8 cellular contexts compared by ENCODE assay signal in the genomic region with DNA sequence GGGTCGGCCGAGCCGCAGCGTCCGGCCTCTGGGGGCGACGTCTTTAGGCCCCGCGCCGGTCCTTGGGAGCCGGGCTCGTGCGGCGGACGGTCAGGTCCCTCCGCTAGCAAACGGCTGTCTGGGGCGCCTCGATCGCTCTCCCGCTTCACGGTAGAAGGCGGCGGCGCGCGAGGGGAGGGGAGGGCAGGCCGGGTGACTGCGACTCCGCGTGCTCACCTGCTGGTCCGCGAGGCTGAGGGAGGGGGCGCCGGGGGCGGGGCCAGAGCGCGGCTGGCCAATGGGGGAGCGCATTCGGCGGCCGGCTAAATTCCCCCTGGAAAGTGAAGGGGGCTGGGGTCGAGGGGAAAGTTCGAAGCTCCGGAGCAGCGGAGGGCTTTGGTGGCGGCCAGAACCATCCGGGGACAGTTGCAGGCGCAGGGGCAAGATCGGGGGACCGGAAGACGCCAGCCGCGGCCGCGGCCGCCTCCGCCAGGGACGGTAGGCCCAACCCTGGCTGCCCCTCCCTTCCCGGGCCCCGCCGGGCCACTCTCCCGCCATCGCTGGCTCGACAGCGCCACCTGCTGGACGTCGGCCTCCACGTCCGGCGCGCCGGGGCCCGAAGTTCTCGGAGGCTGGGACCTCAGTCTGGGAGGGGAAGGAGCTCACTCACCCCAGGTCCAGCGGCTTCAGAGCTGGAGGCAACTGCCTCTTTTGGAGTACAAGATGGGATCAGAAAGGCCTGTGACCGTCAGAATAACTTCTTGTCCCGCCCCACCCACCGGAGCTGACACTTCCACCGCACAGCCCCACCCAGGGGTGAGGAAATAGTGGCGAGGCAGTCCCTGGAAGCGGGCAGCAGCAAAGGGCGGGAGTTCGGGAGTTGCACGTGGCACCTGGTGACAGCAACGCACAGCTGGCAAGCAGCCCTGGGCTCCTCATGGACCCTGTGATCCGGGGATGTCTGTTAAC. TPM values are rescaled to one million over a fixed set of nuclear protein-coding genes. Genes with fewer than 3 reads are reported as not detected.
DNase-seq lines count a peak whose midpoint lies in the region; ATAC-seq and TF ChIP-seq lines count a peak whose summit lies in the region.

No MANE protein-coding gene starts in this region.

- peak; percentile 85 for TF ChIP-seq RAD21 in HCT116 (IDR thresholded peaks at IDR 0.05; ENCODE audit: low read depth)

- no peak overlapping the region for H3K4ac ChIP-seq in trophoblast cell (ENCODE audit: low read depth, low read length)

- H3K9me2 ChIP-seq in HCT116 (ENCODE audit: insufficient read depth): no peaks in the 10 kb centered on the region

- H3K4me2 ChIP-seq in HCT116 (ENCODE audit: low read length) (peak overlapping the region; percentile 55), trophoblast cell (ENCODE audit: low read length) (peak overlapping the region; percentile 71)

- no peaks in the 10 kb centered on the region for H3K27me3 Mint-ChIP-seq in activated naive CD8-positive, alpha-beta T cell treated with anti-CD3 and anti-CD28 coated beads for 36 hours

- CTCF ChIA-PET in HCT116 (lab: Charles Lee): interaction anchor here (0.8 to 1.8 kb wide), 11 partner anchors 10 to 459 kb away, joined by 3 to 14 read pairs (median 4); no protein-coding TSS in a partner anchor

- H3K36me3 Mint-ChIP-seq in activated naive CD8-positive, alpha-beta T cell treated with anti-CD3 and anti-CD28 coated beads for 36 hours: no peaks in the 10 kb centered on the region

- peak overlapping the region; percentile 86 for H3K18ac ChIP-seq in trophoblast cell (ENCODE audit: low read length)

- peak overlapping the region; percentile 74 for H3K4me3 Mint-ChIP-seq in activated naive CD8-positive, alpha-beta T cell treated with anti-CD3 and anti-CD28 coated beads for 36 hours

- H3K9me3 ChIP-seq in HCT116 (ENCODE audit: control insufficient read depth in 1 of 2, insufficient read depth in 1 of 2, low read depth in 1 of 2, low read length in 2 of 2): no peaks in the 10 kb centered on the region
- no peaks in the 10 kb centered on the region for H3K9me3 ChIP-seq in MG63
- H3K9me3 ChIP-seq in trophoblast cell (ENCODE audit: insufficient read depth, low read depth, low read length): no peaks in the 10 kb centered on the region
- H3K9me3 ChIP-seq in tibial nerve: no peaks in the 10 kb centered on the region

- H3K4me3 ChIP-seq in GM06990 (replicated peaks; ENCODE audit: low read depth, low read length) (peak overlapping the region; percentile 40), HCT116 (replicated peaks in 1 of 2; ENCODE audit: low read depth in 1 of 2, low read length in 2 of 2) (peak overlapping the region in 1 of 2 experiments; percentile 23; a peak in 2 of 4 replicates), MG63 (peak overlapping the region; percentile 53), trophoblast cell (ENCODE audit: low read depth, low read length) (peak overlapping the region; percentile 67), tibial nerve (peak overlapping the region; percentile 41 to 66 (median 58))

- TF ChIP-seq POLR2A in HCT116 (IDR thresholded peaks at IDR 0.05; ENCODE audit: borderline replicate concordance, extremely low read depth, insufficient read depth, insufficient read length): no peak
- TF ChIP-seq POLR2A in tibial nerve (IDR thresholded peaks at IDR 0.05): no peak

- H4K91ac ChIP-seq in trophoblast cell (ENCODE audit: low read depth, low read length): peak overlapping the region; percentile 83

- H3K27me3 ChIP-seq in GM06990 (replicated peaks; ENCODE audit: control insufficient read depth, insufficient read depth, low read length) (no peaks in the 10 kb centered on the region), HCT116 (ENCODE audit: insufficient read depth, low read length) (no peaks in the 10 kb centered on the region), MG63 (no peaks in the 10 kb centered on the region), trophoblast cell (ENCODE audit: insufficient read depth, low read length) (no peaks in the 10 kb centered on the region), tibial nerve (no peaks in the 10 kb centered on the region)

- H2AK5ac ChIP-seq in trophoblast cell (ENCODE audit: low read length): peak overlapping the region; percentile 37

- TF ChIP-seq EP300 in tibial nerve (IDR thresholded peaks at IDR 0.05): no peak

- H2BK120ac ChIP-seq in trophoblast cell (ENCODE audit: insufficient read depth, low read length, poor library complexity): peak overlapping the region; percentile 95

- WGBS in trophoblast cell (ENCODE audit: extremely low coverage, insufficient coverage, insufficient read length): no CpG with 5 or more reads among the region's 87 CpGs
- WGBS in tibial nerve, 2 donors: 56% methylated on average over 44 of the region's 87 CpGs; no CpG with 5 or more reads in 1 of the 2 donors

- H4K12ac ChIP-seq in trophoblast cell (ENCODE audit: low read depth, low read length): peak overlapping the region; percentile 91

- H3K79me2 ChIP-seq in HCT116 (ENCODE audit: insufficient read depth, low read length) (no peaks in the 10 kb centered on the region), trophoblast cell (ENCODE audit: control insufficient read depth, insufficient read depth, low read length, poor library complexity) (peaks cover 2% of the 10 kb centered on the region)

- H3K9me3 Mint-ChIP-seq in activated naive CD8-positive, alpha-beta T cell treated with anti-CD3 and anti-CD28 coated beads for 36 hours: no peaks in the 10 kb centered on the region

- ATAC-seq in HCT116: peak; percentile 91

- H4K20me1 ChIP-seq in HCT116 (ENCODE audit: insufficient read depth): no peaks in the 10 kb centered on the region

- peaks cover 3% of the 10 kb centered on the region for H3K36me3 ChIP-seq in GM06990 (ENCODE audit: control insufficient read depth, insufficient read depth, low read length)
- no peaks in the 10 kb centered on the region for H3K36me3 ChIP-seq in HCT116 (ENCODE audit: control insufficient read depth in 1 of 2, insufficient read depth in 2 of 2, low read length in 2 of 2)
- no peaks in the 10 kb centered on the region for H3K36me3 ChIP-seq in MG63
- H3K36me3 ChIP-seq in trophoblast cell (ENCODE audit: control insufficient read depth in 1 of 2, insufficient read depth in 2 of 2, low read length in 2 of 2): peaks cover 10 to 13% of the 10 kb centered on the region in 2 experiments
- peaks cover 0 to 5% (median 0%) of the 10 kb centered on the region in 3 donors for H3K36me3 ChIP-seq in tibial nerve

- POLR2A ChIA-PET in HCT116 (lab: Charles Lee): no interaction called here

- H2AFZ ChIP-seq in HCT116 (ENCODE audit: low read depth, low read length, poor library complexity, severe bottlenecking) (no peak overlapping the region), trophoblast cell (ENCODE audit: insufficient read depth, low read length, poor library complexity) (peak overlapping the region; percentile 63)

- peaks cover 3% of the 10 kb centered on the region for H3K4me1 Mint-ChIP-seq in activated naive CD8-positive, alpha-beta T cell treated with anti-CD3 and anti-CD28 coated beads for 36 hours

- RAD21 ChIA-PET in HCT116 (lab: Charles Lee; ENCODE audit: low non-redundant PET in 1 of 2, low total read pairs in 2 of 2, uncharacterized antibody in 2 of 2, unreplicated experiment in 2 of 2): interaction anchor here in 1 of 2 experiments (0.7 kb wide), 1 partner anchor 135 kb away, joined by 5 read pairs; no protein-coding TSS in a partner anchor

- H3K23ac ChIP-seq in trophoblast cell (ENCODE audit: low read length): no peak overlapping the region

- H4K8ac ChIP-seq in trophoblast cell (ENCODE audit: low read depth, low read length): peak overlapping the region; percentile 91

- H3K14ac ChIP-seq in trophoblast cell (ENCODE audit: low read length): peak overlapping the region; percentile 87

- H3K4me1 ChIP-seq in HCT116 (ENCODE audit: control insufficient read depth in 1 of 2, insufficient read depth in 2 of 2, low read length in 2 of 2) (peaks cover 2 to 9% of the 10 kb centered on the region in 2 experiments; a peak in 3 of 4 replicates), trophoblast cell (ENCODE audit: control insufficient read depth in 1 of 2, insufficient read depth in 2 of 2, low read length in 2 of 2) (peaks cover 18 to 20% of the 10 kb centered on the region in 2 experiments), tibial nerve (peaks cover 0 to 7% (median 0%) of the 10 kb centered on the region in 4 donors)

- peak overlapping the region; percentile 64 for H2BK12ac ChIP-seq in trophoblast cell (ENCODE audit: low read length)

- DNase-seq in GM06990 (ENCODE audit: extremely low read depth, insufficient read length) (peak; percentile 85), HCT116 (ENCODE audit: low read depth, low spot score) (peak; percentile 12), MG63 (peak; percentile 63), SKM-1 treated with dmso at 0.1 percent for 144 hours (lab: John Stamatoyannopoulos, UW; ENCODE audit: unreplicated experiment) (peak; percentile 45), cardiac septum (ENCODE audit: low spot score) (peak; percentile 93), trophoblast cell (peak; percentile 73 to 87), tibial nerve (ENCODE audit: low spot score in 2 of 2) (peak; percentile 63 to 68)
- DNase-seq in activated naive CD8-positive, alpha-beta T cell treated with anti-CD3 and anti-CD28 coated beads for 36 hours: peak; percentile 85

- H3K27ac Mint-ChIP-seq in activated naive CD8-positive, alpha-beta T cell treated with anti-CD3 and anti-CD28 coated beads for 36 hours: peak overlapping the region; percentile 67

- peak overlapping the region; percentile 82 for H2BK5ac ChIP-seq in trophoblast cell (ENCODE audit: low read depth, low read length, poor library complexity)

- peaks cover 15% of the 10 kb centered on the region for H3K79me1 ChIP-seq in trophoblast cell (ENCODE audit: low read length)

- H3K9ac ChIP-seq in HCT116 (ENCODE audit: low read length): peak overlapping the region; percentile 25; the same call in 1 of the 2 replicates
- no peak overlapping the region for H3K9ac ChIP-seq in trophoblast cell (ENCODE audit: low read length)

- no TSS peak for BruUV-seq in HCT116 (replicated peaks; lab: Mats Ljungman, UMichigan)

- intact Hi-C loops in HCT116 (cut with micrococcal nuclease) (loop anchor here (5.0 kb wide), 2 partner anchors 133 to 453 kb away; no protein-coding TSS in a partner anchor), cardiac septum (cut with DNase I) (loop anchor here (2.0 to 5.0 kb wide), 2 partner anchors 134 to 458 kb away; no protein-coding TSS in a partner anchor)

- H3K27ac ChIP-seq in HCT116 (ENCODE audit: low read depth, low read length): no peak overlapping the region; the same call in 1 of the 2 replicates
- H3K27ac ChIP-seq in trophoblast cell (ENCODE audit: low read depth, low read length): peak overlapping the region; percentile 53
- H3K27ac ChIP-seq in tibial nerve: peak overlapping the region; percentile 37 to 84 (median 67)

- TF ChIP-seq CTCF in GM06990 (IDR thresholded peaks at IDR 0.05; ENCODE audit: insufficient read depth, low read length, poor library complexity, severe bottlenecking) (peak; percentile 75), HCT116 (IDR thresholded peaks at IDR 0.05 in 2 of 3, conservative IDR thresholded peaks at IDR 0.05 in 1 of 3; ENCODE audit: borderline replicate concordance in 1 of 3, insufficient read depth in 1 of 3, low read depth in 2 of 3, low read length in 2 of 3) (peak; percentile 63 to 73 (median 64); a peak in 5 of 6 replicates), tibial nerve (IDR thresholded peaks at IDR 0.05) (peak; percentile 73 to 96 (median 87))

RNA-seq across cellular contexts. Expression of a gene that starts 49.9 kb away (rescaled TPM):
- total RNA-seq in HCT116 (2021; ENCODE audit: unreplicated experiment) (19.2 TPM), cardiac septum (3.7 TPM), tibial nerve (10 to 100 TPM in 2 of 4 donors, 1 to 10 TPM in 2; 8.2 to 11.7 (median 10.2) TPM)
- 20.3 and 21.2 TPM in 2 replicates for polyA plus RNA-seq in HCT116 (2012)
- 5.9 and 6.3 TPM in 2 replicates for total RNA-seq in MG63 (2014; rRNA removed; shearing (Covaris generic); ENCODE audit: low replicate concordance)
- total RNA-seq in activated naive CD8-positive, alpha-beta T cell treated with anti-CD3 and anti-CD28 coated beads for 36 hours: 10 to 100 TPM; 17.3 to 17.6 TPM
- polyA plus RNA-seq in trophoblast cell (2013): 26.2 and 27.5 TPM in 2 replicates

Comparison
In these comparisons a context has a peak if more than half of its experiments do, and no peak if none do; other contexts are left out.
1. DNase-seq: peak in every context shown above with its lines; median percentile 93 in cardiac septum; 85 in GM06990; 85 in activated naive CD8-positive, alpha-beta T cell treated with anti-CD3 and anti-CD28 coated beads for 36 hours; 80 in trophoblast cell; 66 in tibial nerve; 63 in MG63; 45 in SKM-1 treated with dmso at 0.1 percent for 144 hours; 12 in HCT116.